Comparison of ENCODE assay signal across 1 cellular context in the genomic region with DNA sequence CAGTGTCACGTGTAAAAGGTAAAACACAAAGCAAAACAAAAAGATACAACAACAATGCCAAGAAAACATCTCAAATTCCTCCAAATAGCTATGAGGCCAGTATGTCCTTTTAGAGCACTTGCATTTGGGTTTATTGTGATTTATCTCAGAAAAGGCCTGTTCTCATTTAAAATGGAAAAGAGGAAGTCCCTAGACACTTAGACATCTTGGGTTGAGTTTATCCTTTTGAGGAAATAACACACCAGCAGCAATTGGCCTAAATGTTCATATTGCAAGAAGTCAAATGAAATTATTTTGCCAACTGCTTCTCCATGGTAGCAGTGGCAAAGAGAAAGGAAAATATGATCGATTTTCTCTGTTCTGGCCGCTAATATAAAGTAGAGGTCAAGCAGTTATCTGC.
TF ChIP-seq lines count a peak whose summit lies in the region.

No MANE protein-coding gene starts in this region.

TF ChIP-seq in GM12878, 131 proteins besides CTCF, POLR2A, EP300 and RAD21:
- TF ChIP-seq SUZ12 (IDR thresholded peaks at IDR 0.05; ENCODE audit: unreplicated experiment) (no peak), SPI1 (IDR thresholded peaks at IDR 0.05; ENCODE audit: borderline replicate concordance, insufficient read depth, low read depth, low read length) (peak; percentile 79)
